7 cellular contexts compared by ENCODE assay signal in genomic region chr3:142724682-142725351, GRCh38. TPM values are rescaled to one million over a fixed set of nuclear protein-coding genes. Genes with fewer than 3 reads are reported as not detected.
A peak's percentile ranks its signal among the peaks of the same experiment; 100 is the strongest.
DNase-seq lines count a peak whose midpoint lies in the region; ATAC-seq and TF ChIP-seq lines count a peak whose summit lies in the region.

No MANE protein-coding gene starts in this region.

- peak overlapping the region; percentile 64 for H3K4me3 ChIP-seq in GM12875 (ENCODE audit: low read depth, low read length)
- peak overlapping the region; percentile 55 for H3K4me3 ChIP-seq in HFF-Myc (replicated peaks; ENCODE audit: low read depth, low read length)
- H3K4me3 ChIP-seq in aorta (ENCODE audit: low read length in 2 of 2), result peak overlapping the region; percentile 91 to 95

- H3K27ac ChIP-seq in foreskin keratinocyte, result peak overlapping the region; percentile 20
- peak overlapping the region in 1 of 2 donors; percentile 98 for H3K27ac ChIP-seq in aorta (ENCODE audit: low read depth in 1 of 2, low read length in 2 of 2)

- TF ChIP-seq CTCF in GM12875 (IDR thresholded peaks at IDR 0.05; ENCODE audit: borderline replicate concordance, insufficient read depth, low read depth, low read length) (no peak), HFF-Myc (IDR thresholded peaks at IDR 0.05; ENCODE audit: low read depth, low read length, missing control alignments) (no peak), foreskin keratinocyte (conservative IDR thresholded peaks at IDR 0.05) (no peak)

- H3K27ac Mint-ChIP-seq in natural killer cell treated with Interleukin-12 subunit alpha and Interleukin-12 subunit beta and Interleukin-15 and Interleukin-18, amount 100 ng/mL, for 72 hours, result no peak overlapping the region

- no peaks in the 10 kb centered on the region for H3K36me3 Mint-ChIP-seq in activated T-cell treated with anti-CD3 and anti-CD28 coated beads, Interleukin-2, amount 50 U/mL, for 4 hours (ENCODE audit: insufficient read depth)
- H3K36me3 Mint-ChIP-seq in natural killer cell treated with Interleukin-12 subunit alpha and Interleukin-12 subunit beta and Interleukin-15 and Interleukin-18, amount 100 ng/mL, for 72 hours, result peaks cover 5% of the 10 kb centered on the region

- H3K9me3 ChIP-seq in aorta (ENCODE audit: control insufficient read depth, low read length), result no peaks in the 10 kb centered on the region

- no peaks in the 10 kb centered on the region for H3K36me3 ChIP-seq in aorta (ENCODE audit: control insufficient read depth in 1 of 2, insufficient read depth in 2 of 2, low read length in 1 of 2)

- ATAC-seq in activated T-cell treated with anti-CD3 and anti-CD28 coated beads, Interleukin-2, amount 50 U/mL, for 4 hours, result peak; percentile 3 to 6
- ATAC-seq in foreskin keratinocyte (peak; percentile 74), aorta (ENCODE audit: low FRiP score) (peak; percentile 82)
- ATAC-seq in natural killer cell treated with Interleukin-12 subunit alpha and Interleukin-12 subunit beta and Interleukin-15 and Interleukin-18, amount 100 ng/mL, for 72 hours, result peak; percentile 2 to 11

- H3K27me3 ChIP-seq in foreskin keratinocyte (no peaks in the 10 kb centered on the region), aorta (ENCODE audit: control insufficient read depth in 1 of 2, insufficient read depth in 2 of 2, low read length in 1 of 2) (no peaks in the 10 kb centered on the region)

- WGBS in aorta, 2 donors, result 1 to 2% methylated on average over 35 of the region's 35 CpGs

- peaks cover 10% of the 10 kb centered on the region for H3K27me3 Mint-ChIP-seq in activated T-cell treated with anti-CD3 and anti-CD28 coated beads, Interleukin-2, amount 50 U/mL, for 4 hours (ENCODE audit: low read depth)
- peaks cover 42 to 43% of the 10 kb centered on the region in 2 donors for H3K27me3 Mint-ChIP-seq in natural killer cell treated with Interleukin-12 subunit alpha and Interleukin-12 subunit beta and Interleukin-15 and Interleukin-18, amount 100 ng/mL, for 72 hours

- no peaks in the 10 kb centered on the region for H3K9me3 Mint-ChIP-seq in activated T-cell treated with anti-CD3 and anti-CD28 coated beads, Interleukin-2, amount 50 U/mL, for 4 hours
- peaks cover 2% of the 10 kb centered on the region for H3K9me3 Mint-ChIP-seq in natural killer cell treated with Interleukin-12 subunit alpha and Interleukin-12 subunit beta and Interleukin-15 and Interleukin-18, amount 100 ng/mL, for 72 hours

- H3K4me1 ChIP-seq in foreskin keratinocyte, result peaks cover 5% of the 10 kb centered on the region
- no peaks in the 10 kb centered on the region for H3K4me1 ChIP-seq in aorta (ENCODE audit: control insufficient read depth in 1 of 2, insufficient read depth in 2 of 2, low read length in 2 of 2)

- DNase-seq in HFF-Myc (ENCODE audit: extremely low read depth, low read depth) (no peak), NCI-H2107 treated with DMSO at 0.1 percent for 48 hours (lab: John Stamatoyannopoulos, UW; ENCODE audit: unreplicated experiment) (peak; percentile 25), foreskin keratinocyte (peak; percentile 34 to 61), aorta (peak; percentile 52 to 78)
- DNase-seq in activated T-cell treated with anti-CD3 and anti-CD28 coated beads, Interleukin-2, amount 50 U/mL, for 4 hours, result no peak
- no peak for DNase-seq in natural killer cell treated with Interleukin-12 subunit alpha and Interleukin-12 subunit beta and Interleukin-15 and Interleukin-18, amount 100 ng/mL, for 72 hours (ENCODE audit: low spot score)

- H3K4me1 Mint-ChIP-seq in activated T-cell treated with anti-CD3 and anti-CD28 coated beads, Interleukin-2, amount 50 U/mL, for 4 hours (ENCODE audit: low read depth), result peaks cover 7% of the 10 kb centered on the region
- H3K4me1 Mint-ChIP-seq in natural killer cell treated with Interleukin-12 subunit alpha and Interleukin-12 subunit beta and Interleukin-15 and Interleukin-18, amount 100 ng/mL, for 72 hours (ENCODE audit: low read depth in 2 of 2), result no peaks in the 10 kb centered on the region

- intact Hi-C loops in aorta (cut with DNase I), result loop anchor here (5.0 to 10.0 kb wide), 4 partner anchors 128 to 278 kb away; partner anchors contain the start of genes ATR (in 2 of the 2), PLS1 (in 1 of the 2) and XRN1 (in 1 of the 2)

- peak overlapping the region; percentile 83 for H3K4me3 Mint-ChIP-seq in activated T-cell treated with anti-CD3 and anti-CD28 coated beads, Interleukin-2, amount 50 U/mL, for 4 hours
- H3K4me3 Mint-ChIP-seq in natural killer cell treated with Interleukin-12 subunit alpha and Interleukin-12 subunit beta and Interleukin-15 and Interleukin-18, amount 100 ng/mL, for 72 hours, result peak overlapping the region; percentile 84

RNA-seq across cellular contexts. Expression of gene TRPC1, which starts 1.0 kb away (rescaled TPM):
- total RNA-seq in activated T-cell treated with anti-CD3 and anti-CD28 coated beads, Interleukin-2, amount 50 U/mL, for 4 hours, result 1 to 10 TPM in 1 of 3 donors, under 1 TPM in 2; 0.54 to 1.4 (median 0.68) TPM
- 3.9 and 6.2 TPM in 2 replicates for total RNA-seq in foreskin keratinocyte
- polyA plus RNA-seq in foreskin keratinocyte, result 0.76 and 1.4 TPM in 2 replicates
- 1 to 10 TPM in 1 of 2 donors, under 1 TPM in 1; 0.29 to 1.8 TPM for total RNA-seq in natural killer cell treated with Interleukin-12 subunit alpha and Interleukin-12 subunit beta and Interleukin-15 and Interleukin-18, amount 100 ng/mL, for 72 hours
- total RNA-seq in aorta, result 10 to 100 TPM; 25.5 to 29.2 TPM
- 10 to 100 TPM in 1 of 2 donors, 1 to 10 TPM in 1; 3.0 to 13.0 TPM for polyA plus RNA-seq in aorta

Comparison
In these comparisons a context has a peak if more than half of its experiments do, and no peak if none do; other contexts are left out.
1. DNase-seq: peak in NCI-H2107 treated with DMSO at 0.1 percent for 48 hours (single experiment), foreskin keratinocyte (2 of 2) and aorta (2 of 2); none in HFF-Myc (single experiment), activated T-cell treated with anti-CD3 and anti-CD28 coated beads, Interleukin-2, amount 50 U/mL, for 4 hours (single experiment) and natural killer cell treated with Interleukin-12 subunit alpha and Interleukin-12 subunit beta and Interleukin-15 and Interleukin-18, amount 100 ng/mL, for 72 hours (single experiment).
2. ATAC-seq: peak in every context shown above with its lines; median percentile 82 in aorta; 74 in foreskin keratinocyte; 6 in natural killer cell treated with Interleukin-12 subunit alpha and Interleukin-12 subunit beta and Interleukin-15 and Interleukin-18, amount 100 ng/mL, for 72 hours; 4 in activated T-cell treated with anti-CD3 and anti-CD28 coated beads, Interleukin-2, amount 50 U/mL, for 4 hours.
3. Peak in every context shown above with its lines, with median percentiles within 50 percentile points of each other: H3K4me3 ChIP-seq.